ENCODE assay signal across 21 cellular contexts in genomic region chr4:6178757-6179156, GRCh38. TPM values are rescaled to one million over a fixed set of nuclear protein-coding genes. Genes with fewer than 3 reads are reported as not detected.
A peak's percentile ranks its signal among the peaks of the same experiment; 100 is the strongest.
DNase-seq lines count a peak whose midpoint lies in the region; TF ChIP-seq lines count a peak whose summit lies in the region.
"Had no signal": no experiment of that assay in that cellular context is flagged by ENCODE, and none has a peak within 500 bp of the region (broad histone marks: within the 10 kb centered on the region; RNA-seq: fewer than 3 reads in every experiment).

No MANE protein-coding gene starts in this region.

- peak overlapping the region; percentile 95 for H3K27ac Mint-ChIP-seq in activated CD4-positive, alpha-beta T cell treated with anti-CD3 and anti-CD28 coated beads, Interleukin-2, amount 10 ng/mL, durations not matched to agents 7 days and 5 days
- H3K27ac Mint-ChIP-seq in activated T-helper 1 cell treated with anti-CD3 and anti-CD28 coated beads, Interleukin-12 subunit alpha, Interleukin-12 subunit beta, Interleukin-2, Interleukin-4 antibody, amounts not matched to agents 30 ng/mL and 10 ng/mL and 1 ng/mL, durations not matched to agents 14 hours and 24 hours and 36 hours = peak overlapping the region; percentile 95
- no peak overlapping the region for H3K27ac Mint-ChIP-seq in neural progenitor cell

- no peak for DNase-seq in activated CD4-positive, alpha-beta T cell treated with anti-CD3 and anti-CD28 coated beads, Interleukin-2, amount 10 ng/mL, durations not matched to agents 7 days and 5 days
- no peak for DNase-seq in activated CD4-positive, alpha-beta T cell treated with anti-CD3 and anti-CD28 coated beads, Interleukin-2, amount 50 U/mL, for 1 hour
- DNase-seq in HT1080 (ENCODE audit: low read depth) (peak; percentile 10), neural progenitor cell (ENCODE audit: low spot score) (no peak), right atrium auricular region (ENCODE audit: low spot score) (no peak), NCI-H1105 (lab: John Stamatoyannopoulos, UW) (no peak), amniotic stem cell (lab: John Stamatoyannopoulos, UW) (no peak)
- DNase-seq in activated T-helper 1 cell treated with anti-CD3 and anti-CD28 coated beads, Interleukin-12 subunit alpha, Interleukin-12 subunit beta, Interleukin-2, Interleukin-4 antibody, amounts not matched to agents 30 ng/mL and 10 ng/mL and 1 ng/mL, durations not matched to agents 14 hours and 24 hours and 36 hours (ENCODE audit: low spot score) = no peak
- DNase-seq: activated CD8-positive, alpha-beta memory T cell treated with anti-CD3 and anti-CD28 coated beads for 24 hours; BE2C; erythroblast; foreskin keratinocyte; kidney; MG63; NCI-H146; NCI-H2171 treated with DMSO at 0.1 percent for 48 hours; retina; SHP77; upper lobe of right lung had no signal

- no peak overlapping the region for H3K27ac ChIP-seq in neural progenitor cell
- no peak overlapping the region for H3K27ac ChIP-seq in right atrium auricular region
- H3K27ac ChIP-seq: foreskin keratinocyte, upper lobe of right lung, VCaP had no signal

- no peak for TF ChIP-seq CTCF in neural progenitor cell (IDR thresholded peaks at IDR 0.05)
- no peak for TF ChIP-seq CTCF in right atrium auricular region (IDR thresholded peaks at IDR 0.05)

- no peak overlapping the region for H2AFZ ChIP-seq in neural progenitor cell (replicated peaks)

- H3K4me3 Mint-ChIP-seq in activated CD4-positive, alpha-beta T cell treated with anti-CD3 and anti-CD28 coated beads, Interleukin-2, amount 10 ng/mL, durations not matched to agents 7 days and 5 days = no peak overlapping the region
- H3K4me3 Mint-ChIP-seq in activated T-helper 1 cell treated with anti-CD3 and anti-CD28 coated beads, Interleukin-12 subunit alpha, Interleukin-12 subunit beta, Interleukin-2, Interleukin-4 antibody, amounts not matched to agents 30 ng/mL and 10 ng/mL and 1 ng/mL, durations not matched to agents 14 hours and 24 hours and 36 hours = peak overlapping the region; percentile 72
- H3K4me3 Mint-ChIP-seq in neural progenitor cell = peak overlapping the region; percentile 48

- H3K36me3 ChIP-seq in neural progenitor cell (no peaks in the 10 kb centered on the region), right atrium auricular region (no peaks in the 10 kb centered on the region)
- H3K36me3 ChIP-seq: MG63, upper lobe of right lung had no signal

- peaks cover 83% of the 10 kb centered on the region for H3K4me1 Mint-ChIP-seq in activated CD4-positive, alpha-beta T cell treated with anti-CD3 and anti-CD28 coated beads, Interleukin-2, amount 10 ng/mL, durations not matched to agents 7 days and 5 days
- H3K4me1 Mint-ChIP-seq in activated T-helper 1 cell treated with anti-CD3 and anti-CD28 coated beads, Interleukin-12 subunit alpha, Interleukin-12 subunit beta, Interleukin-2, Interleukin-4 antibody, amounts not matched to agents 30 ng/mL and 10 ng/mL and 1 ng/mL, durations not matched to agents 14 hours and 24 hours and 36 hours (ENCODE audit: low read depth) = peaks cover 83% of the 10 kb centered on the region
- no peaks in the 10 kb centered on the region for H3K4me1 Mint-ChIP-seq in neural progenitor cell

- no peak overlapping the region for H3K4me2 ChIP-seq in neural progenitor cell

- CTCF ChIA-PET in activated CD4-positive, alpha-beta T cell treated with anti-CD3 and anti-CD28 coated beads, Interleukin-2, amount 10 ng/mL, durations not matched to agents 7 days and 5 days (lab: Charles Lee) = no interaction called here

- H3K27me3 ChIP-seq in neural progenitor cell (no peaks in the 10 kb centered on the region), right atrium auricular region (no peaks in the 10 kb centered on the region)
- H3K27me3 ChIP-seq: BE2C, foreskin keratinocyte, MG63, upper lobe of right lung had no signal

- H3K36me3 Mint-ChIP-seq in activated CD4-positive, alpha-beta T cell treated with anti-CD3 and anti-CD28 coated beads, Interleukin-2, amount 10 ng/mL, durations not matched to agents 7 days and 5 days (ENCODE audit: low read depth) = peaks cover 60% of the 10 kb centered on the region
- peaks cover 41% of the 10 kb centered on the region for H3K36me3 Mint-ChIP-seq in activated T-helper 1 cell treated with anti-CD3 and anti-CD28 coated beads, Interleukin-12 subunit alpha, Interleukin-12 subunit beta, Interleukin-2, Interleukin-4 antibody, amounts not matched to agents 30 ng/mL and 10 ng/mL and 1 ng/mL, durations not matched to agents 14 hours and 24 hours and 36 hours (ENCODE audit: low read depth)
- H3K36me3 Mint-ChIP-seq in neural progenitor cell = no peaks in the 10 kb centered on the region

- H4K20me1 ChIP-seq in neural progenitor cell (ENCODE audit: low read depth) = no peaks in the 10 kb centered on the region

- POLR2A ChIA-PET in activated CD4-positive, alpha-beta T cell treated with anti-CD3 and anti-CD28 coated beads, Interleukin-2, amount 10 ng/mL, durations not matched to agents 7 days and 5 days (lab: Charles Lee) = no interaction called here

- intact Hi-C loops in activated T-helper 1 cell treated with anti-CD3 and anti-CD28 coated beads, Interleukin-12 subunit alpha, Interleukin-12 subunit beta, Interleukin-2, Interleukin-4 antibody, amounts not matched to agents 30 ng/mL and 10 ng/mL and 1 ng/mL, durations not matched to agents 14 hours and 24 hours and 36 hours (cut with micrococcal nuclease) = no loop called here

- H3K9me3 Mint-ChIP-seq in activated CD4-positive, alpha-beta T cell treated with anti-CD3 and anti-CD28 coated beads, Interleukin-2, amount 10 ng/mL, durations not matched to agents 7 days and 5 days = peaks cover 24% of the 10 kb centered on the region
- H3K9me3 Mint-ChIP-seq in activated T-helper 1 cell treated with anti-CD3 and anti-CD28 coated beads, Interleukin-12 subunit alpha, Interleukin-12 subunit beta, Interleukin-2, Interleukin-4 antibody, amounts not matched to agents 30 ng/mL and 10 ng/mL and 1 ng/mL, durations not matched to agents 14 hours and 24 hours and 36 hours = peaks cover 12% of the 10 kb centered on the region
- peaks cover 10% of the 10 kb centered on the region for H3K9me3 Mint-ChIP-seq in neural progenitor cell

- H3K27me3 Mint-ChIP-seq in activated CD4-positive, alpha-beta T cell treated with anti-CD3 and anti-CD28 coated beads, Interleukin-2, amount 10 ng/mL, durations not matched to agents 7 days and 5 days = no peaks in the 10 kb centered on the region
- no peaks in the 10 kb centered on the region for H3K27me3 Mint-ChIP-seq in activated T-helper 1 cell treated with anti-CD3 and anti-CD28 coated beads, Interleukin-12 subunit alpha, Interleukin-12 subunit beta, Interleukin-2, Interleukin-4 antibody, amounts not matched to agents 30 ng/mL and 10 ng/mL and 1 ng/mL, durations not matched to agents 14 hours and 24 hours and 36 hours (ENCODE audit: insufficient read depth)
- H3K27me3 Mint-ChIP-seq in neural progenitor cell (ENCODE audit: insufficient read depth, low read depth) = peaks cover 22% of the 10 kb centered on the region

- H3F3A ChIP-seq in neural progenitor cell (ENCODE audit: low read depth) = no peaks in the 10 kb centered on the region

- H3K4me1 ChIP-seq in neural progenitor cell = no peaks in the 10 kb centered on the region
- no peaks in the 10 kb centered on the region for H3K4me1 ChIP-seq in right atrium auricular region
- H3K4me1 ChIP-seq: foreskin keratinocyte, upper lobe of right lung had no signal

- H3K4me3 ChIP-seq in neural progenitor cell (no peak overlapping the region), right atrium auricular region (no peak overlapping the region)
- H3K4me3 ChIP-seq: lung, MG63, upper lobe of right lung had no signal

- no peaks in the 10 kb centered on the region for H3K9me3 ChIP-seq in neural progenitor cell (ENCODE audit: low read depth)
- peaks cover 0 to 16% of the 10 kb centered on the region in 2 donors for H3K9me3 ChIP-seq in right atrium auricular region
- H3K9me3 ChIP-seq: MG63, upper lobe of right lung had no signal

- H3K79me2 ChIP-seq in neural progenitor cell (ENCODE audit: low read depth) = no peaks in the 10 kb centered on the region

- H3K9ac ChIP-seq in neural progenitor cell = no peak overlapping the region

RNA-seq across cellular contexts. Expression of gene JAKMIP1, which starts 21.6 kb away (rescaled TPM):
- total RNA-seq in activated CD4-positive, alpha-beta T cell treated with anti-CD3 and anti-CD28 coated beads, Interleukin-2, amount 10 ng/mL, durations not matched to agents 7 days and 5 days = 10 to 100 TPM in 1 of 2 experiments, 1 to 10 TPM in 1; 9.6 to 10.9 TPM
- total RNA-seq in HT1080 (2014; rRNA removed; shearing (Covaris generic)) = 0.03 TPM in 1 of 2 replicates, not detected in the other
- polyA plus RNA-seq in HT1080 (2015; cell fraction: cytosol; rRNA removed) = not detected in 2 replicates
- not detected in 2 replicates for polyA plus RNA-seq in HT1080 (2015; cell fraction: nucleus; rRNA removed)
- 15.5 and 16.9 TPM in 2 replicates for total RNA-seq in activated T-helper 1 cell treated with anti-CD3 and anti-CD28 coated beads, Interleukin-12 subunit alpha, Interleukin-12 subunit beta, Interleukin-2, Interleukin-4 antibody, amounts not matched to agents 30 ng/mL and 10 ng/mL and 1 ng/mL, durations not matched to agents 14 hours and 24 hours and 36 hours
- total RNA-seq in neural progenitor cell (ENCODE audit: low replicate concordance) (5.1 and 5.5 TPM in 2 replicates), right atrium auricular region (under 1 TPM; 0.30 to 0.59 TPM)
- total RNA-seq: foreskin keratinocyte had no signal
- polyA plus RNA-seq: foreskin keratinocyte had no signal
